9 cellular contexts compared by ENCODE assay signal in genomic region chr19:49209502-49209901, GRCh38. TPM values are rescaled to one million over a fixed set of nuclear protein-coding genes. Genes with fewer than 3 reads are reported as not detected.
A peak's percentile ranks its signal among the peaks of the same experiment; 100 is the strongest.
DNase-seq lines count a peak whose midpoint lies in the region; ATAC-seq and TF ChIP-seq lines count a peak whose summit lies in the region.
"Not testable (repeated sequence)": the region's sequence is repeated elsewhere in the genome, so short reads cannot be mapped to it uniquely, and the experiment has no call there.
"Had no signal": no experiment of that assay in that cellular context is flagged by ENCODE, and none has a peak within 500 bp of the region (broad histone marks: within the 10 kb centered on the region; RNA-seq: fewer than 3 reads in every experiment).

No MANE protein-coding gene starts in this region.

- H3K36me3 Mint-ChIP-seq in CD8-positive, alpha-beta T cell; IgD-negative memory B cell; stimulated activated naive B cell treated with anti-CD40 and anti-IgM and Interleukin-4, amounts not matched to agents 10 μg/mL and 1 μg/mL and 100 μg/mL, for 72 hours: not testable (repeated sequence)

- not testable (repeated sequence) for DNase-seq in CD8-positive, alpha-beta T cell; SK-N-MC (ENCODE audit: low read depth, low spot score); right lobe of liver; stimulated activated naive B cell treated with anti-CD40 and anti-IgM and Interleukin-4, amounts not matched to agents 10 μg/mL and 1 μg/mL and 100 μg/mL, for 72 hours

- not testable (repeated sequence) for H3K9ac ChIP-seq in SK-N-MC (ENCODE audit: insufficient read length)

- CTCF ChIA-PET in CD8-positive, alpha-beta T cell (lab: Charles Lee), result interaction anchor here (0.7 kb wide), 1 partner anchor 11 kb away, joined by 3 read pairs; no protein-coding TSS in a partner anchor

- intact Hi-C loops in CD8-positive, alpha-beta T cell (cut with DNase I, micrococcal nuclease), result loop anchor here (5.0 kb wide), 1 partner anchor 212 kb away; no protein-coding TSS in a partner anchor
- intact Hi-C loops in right lobe of liver (cut with DNase I), result not testable (repeated sequence)

- not testable (repeated sequence) for H3K4me3 ChIP-seq in CD8-positive, alpha-beta T cell (ENCODE audit: low read depth, low read length); SK-N-MC; right lobe of liver

- H3K36me3 ChIP-seq in CD8-positive, alpha-beta T cell (ENCODE audit: insufficient read depth, low read length); right lobe of liver: not testable (repeated sequence)
- peaks cover 33% of the 10 kb centered on the region for H3K36me3 ChIP-seq in SK-N-MC (ENCODE audit: insufficient read depth, low read length)

- TF ChIP-seq POLR2A in right lobe of liver (IDR thresholded peaks at IDR 0.05), result not testable (repeated sequence)

- TF ChIP-seq CTCF in 22Rv1 (IDR thresholded peaks at IDR 0.05); CD8-positive, alpha-beta T cell (IDR thresholded peaks at IDR 0.05); right lobe of liver (IDR thresholded peaks at IDR 0.05): not testable (repeated sequence)

- not testable (repeated sequence) for H3K27me3 ChIP-seq in CD8-positive, alpha-beta T cell (ENCODE audit: insufficient read depth, low read length); right lobe of liver

- peak overlapping the region; percentile 76 for H3K27ac ChIP-seq in 22Rv1
- not testable (repeated sequence) for H3K27ac ChIP-seq in CD8-positive, alpha-beta T cell (ENCODE audit: low read depth, low read length)
- H3K27ac ChIP-seq in SK-N-MC, result peak overlapping the region; percentile 100
- peak overlapping the region in 2 of 3 donors; percentile 56 to 77 for H3K27ac ChIP-seq in right lobe of liver

- H3K27me3 Mint-ChIP-seq in CD8-positive, alpha-beta T cell (ENCODE audit: low read depth), result peaks cover 15% of the 10 kb centered on the region
- not testable (repeated sequence) for H3K27me3 Mint-ChIP-seq in IgD-negative memory B cell; stimulated activated naive B cell treated with anti-CD40 and anti-IgM and Interleukin-4, amounts not matched to agents 10 μg/mL and 1 μg/mL and 100 μg/mL, for 72 hours

- POLR2A ChIA-PET in CD8-positive, alpha-beta T cell (lab: Charles Lee), result interaction anchor here (0.6 kb wide), 1 partner anchor 111 kb away, joined by 3 read pairs; no protein-coding TSS in a partner anchor

- H3K4me1 ChIP-seq in CD8-positive, alpha-beta T cell (ENCODE audit: insufficient read depth, low read length), result not testable (repeated sequence)
- peaks cover 0 to 17% (median 0%) of the 10 kb centered on the region in 4 donors for H3K4me1 ChIP-seq in right lobe of liver

- H3K27ac Mint-ChIP-seq in CD8-positive, alpha-beta T cell, result peak overlapping the region; percentile 55
- H3K27ac Mint-ChIP-seq in IgD-negative memory B cell, result peak overlapping the region in 2 of 3 donors; percentile 13 to 59
- H3K27ac Mint-ChIP-seq in stimulated activated naive B cell treated with anti-CD40 and anti-IgM and Interleukin-4, amounts not matched to agents 10 μg/mL and 1 μg/mL and 100 μg/mL, for 72 hours, result peak overlapping the region; percentile 89

- not testable (repeated sequence) for H3K9me3 Mint-ChIP-seq in CD8-positive, alpha-beta T cell; IgD-negative memory B cell; stimulated activated naive B cell treated with anti-CD40 and anti-IgM and Interleukin-4, amounts not matched to agents 10 μg/mL and 1 μg/mL and 100 μg/mL, for 72 hours

- not testable (repeated sequence) for H3K9me3 ChIP-seq in CD8-positive, alpha-beta T cell (ENCODE audit: low read length); SK-N-MC (ENCODE audit: low read depth, low read length); right lobe of liver

- not testable (repeated sequence) for H3K4me1 Mint-ChIP-seq in CD8-positive, alpha-beta T cell (ENCODE audit: low read depth)
- peaks cover 15 to 18% (median 16%) of the 10 kb centered on the region in 3 donors for H3K4me1 Mint-ChIP-seq in IgD-negative memory B cell
- H3K4me1 Mint-ChIP-seq in stimulated activated naive B cell treated with anti-CD40 and anti-IgM and Interleukin-4, amounts not matched to agents 10 μg/mL and 1 μg/mL and 100 μg/mL, for 72 hours, result peaks cover 25 to 64% of the 10 kb centered on the region in 2 donors

- not testable (repeated sequence) for ATAC-seq in CD8-positive, alpha-beta T cell; right lobe of liver; stimulated activated naive B cell treated with anti-CD40 and anti-IgM and Interleukin-4, amounts not matched to agents 10 μg/mL and 1 μg/mL and 100 μg/mL, for 72 hours (replicated peaks)

- not testable (repeated sequence) for H3K4me3 Mint-ChIP-seq in CD8-positive, alpha-beta T cell; IgD-negative memory B cell; stimulated activated naive B cell treated with anti-CD40 and anti-IgM and Interleukin-4, amounts not matched to agents 10 μg/mL and 1 μg/mL and 100 μg/mL, for 72 hours

- WGBS in right lobe of liver (ENCODE audit: insufficient coverage, low coverage, low lambda C conversion rate, missing lambda C conversion rate), result 74% methylated on average over 3 of the region's 4 CpGs

RNA-seq across cellular contexts. Expression of gene TRPM4, which starts 51.9 kb away (rescaled TPM):
- total RNA-seq in CD8-positive, alpha-beta T cell, result not detected
- polyA plus RNA-seq in IgD-negative memory B cell, result not detected
- total RNA-seq in right lobe of liver, result 10 to 100 TPM in 5 of 6 experiments, 1 to 10 TPM in 1; 9.2 to 31.1 (median 14.3) TPM
- total RNA-seq: CD4-positive, CD25-positive, alpha-beta regulatory T cell; CD8-positive, alpha-beta memory T cell had no signal
- polyA plus RNA-seq: CD4-positive, CD25-positive, alpha-beta regulatory T cell; CD8-positive, alpha-beta memory T cell had no signal

RNA-seq across cellular contexts. Expression of gene HRC, which starts 54.3 kb away (rescaled TPM):
- total RNA-seq in CD8-positive, alpha-beta T cell, result not detected
- polyA plus RNA-seq in IgD-negative memory B cell, result not detected
- total RNA-seq in right lobe of liver, result under 1 TPM in 4 of 6 experiments, not detected in 2; 0.18 to 0.68 (median 0.19) TPM
- total RNA-seq: CD4-positive, CD25-positive, alpha-beta regulatory T cell; CD8-positive, alpha-beta memory T cell; H4 had no signal
- polyA plus RNA-seq: CD4-positive, CD25-positive, alpha-beta regulatory T cell; CD8-positive, alpha-beta memory T cell had no signal

Comparison
In these comparisons a context has a peak if more than half of its experiments do, and no peak if none do; other contexts are left out.
1. H3K27ac Mint-ChIP-seq: peak in every context shown above with its lines; median percentile 89 in stimulated activated naive B cell treated with anti-CD40 and anti-IgM and Interleukin-4, amounts not matched to agents 10 μg/mL and 1 μg/mL and 100 μg/mL, for 72 hours; 55 in CD8-positive, alpha-beta T cell; 36 in IgD-negative memory B cell.
2. RNA of gene TRPM4, which starts 51.9 kb away (total RNA-seq): 9.2 to 31.1 TPM in right lobe of liver; not detected in CD8-positive, alpha-beta T cell; every median in the first group is over 4 times any median in the second.